Comparison of ENCODE assay signal across 8 cellular contexts in genomic region chr11:45859661-45860140, GRCh38. TPM values are rescaled to one million over a fixed set of nuclear protein-coding genes. Genes with fewer than 3 reads are reported as not detected.
DNase-seq lines count a peak whose midpoint lies in the region; ATAC-seq lines count a peak whose summit lies in the region.

No MANE protein-coding gene starts in this region.

- intact Hi-C loops in left colon (cut with DNase I, micrococcal nuclease): no loop called here

- DNase-seq in NCI-H1105 treated with DMSO at 0.1 percent for 48 hours (lab: John Stamatoyannopoulos, UW) (peak; percentile 87), cerebellar cortex (ENCODE audit: low spot score) (peak; percentile 52), left colon (peak; percentile 94 to 96), superior temporal gyrus (ENCODE audit: extremely low spot score) (peak; percentile 87), cerebellar nuclear complex (lab: John Stamatoyannopoulos, UW) (no peak), HT-29 (ENCODE audit: low spot score) (no peak)
- DNase-seq in central memory CD4-positive, alpha-beta T cell: no peak
- DNase-seq in activated CD4-positive, CD25-positive, alpha-beta regulatory T cell treated with anti-CD3 and anti-CD28 coated beads, Interleukin-2, amount 50 U/mL, for 72 hours: no peak

- ATAC-seq in left colon: peak; percentile 98

RNA-seq across cellular contexts. Expression of gene CRY2, which starts 12.4 kb away (rescaled TPM):
- total RNA-seq in left colon: 10 to 100 TPM; 25.6 to 31.3 TPM
- 24.0 and 28.6 TPM in 2 replicates for total RNA-seq in HT-29 (2014; rRNA removed; shearing (Covaris generic))

RNA-seq across cellular contexts. Expression of gene MAPK8IP1, which starts 25.8 kb away (rescaled TPM):
- total RNA-seq in left colon: 1 to 10 TPM; 1.7 to 4.0 TPM
- total RNA-seq in HT-29 (2014; rRNA removed; shearing (Covaris generic)): 2.9 and 4.0 TPM in 2 replicates

RNA-seq across cellular contexts. Expression of gene FREY1, which starts 47.4 kb away (rescaled TPM):
- 1 to 10 TPM in 1 of 2 donors, under 1 TPM in 1; 0.61 to 1.3 TPM for total RNA-seq in left colon
- total RNA-seq in HT-29 (2014; rRNA removed; shearing (Covaris generic)): 0.31 and 1.7 TPM in 2 replicates

RNA-seq across cellular contexts. Expression of gene SLC35C1, which starts 54.8 kb away (rescaled TPM):
- total RNA-seq in left colon: 10 to 100 TPM; 48.6 to 56.8 TPM
- 28.3 and 37.2 TPM in 2 replicates for total RNA-seq in HT-29 (2014; rRNA removed; shearing (Covaris generic))

RNA-seq across cellular contexts. Expression of gene PEX16, which starts 58.0 kb away (rescaled TPM):
- 10 to 100 TPM; 39.6 to 42.9 TPM for total RNA-seq in left colon
- 86.5 and 98.4 TPM in 2 replicates for total RNA-seq in HT-29 (2014; rRNA removed; shearing (Covaris generic))

Comparison
In these comparisons a context has a peak if more than half of its experiments do, and no peak if none do; other contexts are left out.
1. DNase-seq: peak in NCI-H1105 treated with DMSO at 0.1 percent for 48 hours (single experiment), cerebellar cortex (single experiment), left colon (2 of 2) and superior temporal gyrus (single experiment); none in cerebellar nuclear complex (0 of 2), HT-29 (single experiment), central memory CD4-positive, alpha-beta T cell (single experiment) and activated CD4-positive, CD25-positive, alpha-beta regulatory T cell treated with anti-CD3 and anti-CD28 coated beads, Interleukin-2, amount 50 U/mL, for 72 hours (single experiment).